In genomic region chr20:8790442-8791074, GRCh38 we compare ENCODE assay signal across 9 cellular contexts.
DNase-seq lines count a peak whose midpoint lies in the region; FAIRE-seq and TF ChIP-seq lines count a peak whose summit lies in the region.
"Had no signal": no experiment of that assay in that cellular context is flagged by ENCODE, and none has a peak within 500 bp of the region (broad histone marks: within the 10 kb centered on the region; RNA-seq: fewer than 3 reads in every experiment).

No MANE protein-coding gene starts in this region.

- no peaks in the 10 kb centered on the region for H3K9me2 ChIP-seq in neural cell (ENCODE audit: insufficient read depth, low read length)

- no peaks in the 10 kb centered on the region for H3K36me3 ChIP-seq in neural cell (ENCODE audit: insufficient read depth, low read length)

- DNase-seq in NCI-H1694 treated with DMSO at 0.1 percent for 48 hours (lab: John Stamatoyannopoulos, UW), result peak; percentile 22
- no peak for DNase-seq in NCI-H1694 (lab: John Stamatoyannopoulos, UW)
- DNase-seq in GM19239 (ENCODE audit: insufficient read length, low spot score), result peak; percentile 9
- DNase-seq in HS-27A (ENCODE audit: low read depth), result peak; percentile 54
- peak; percentile 59 for DNase-seq in RCC 7860 (ENCODE audit: low spot score)
- peak; percentile 23 to 47 for DNase-seq in erythroblast (lab: John Stamatoyannopoulos, UW)
- DNase-seq in epidermal melanocyte (ENCODE audit: insufficient read length, low spot score), result no peak

- H3K4me3 ChIP-seq in neural cell (ENCODE audit: low read length), result no peak overlapping the region
- H3K4me3 ChIP-seq: BLaER1 treated with 17β-estradiol and CSF1 and Interleukin-3, amounts not matched to agents 10 nM and 100 nM had no signal

- peak; percentile 73 for TF ChIP-seq CTCF in neural cell (IDR thresholded peaks at IDR 0.05; ENCODE audit: poor library complexity, severe bottlenecking)

- peaks cover 3% of the 10 kb centered on the region for H3K27me3 ChIP-seq in neural cell (ENCODE audit: insufficient read depth, low read depth, low read length)
- H3K27me3 ChIP-seq: BLaER1 treated with 17β-estradiol and CSF1 and Interleukin-3, amounts not matched to agents 10 nM and 100 nM had no signal

- no peak overlapping the region for H2AFZ ChIP-seq in neural cell (ENCODE audit: low read depth, low read length)

- H3K27ac ChIP-seq in neural cell (ENCODE audit: low read length), result no peak overlapping the region
- H3K27ac ChIP-seq: BLaER1 treated with 17β-estradiol and CSF1 and Interleukin-3, amounts not matched to agents 10 nM and 100 nM had no signal

- TF ChIP-seq EP300 in neural cell (conservative IDR thresholded peaks at IDR 0.05; ENCODE audit: poor library complexity, severe bottlenecking), result no peak

- peak; percentile 35 for FAIRE-seq in GM19239 (lab: Jason Lieb, UNC)
- peak; percentile 83 for FAIRE-seq in RCC 7860 (lab: Jason Lieb, UNC)

- no peaks in the 10 kb centered on the region for H4K20me1 ChIP-seq in neural cell (ENCODE audit: insufficient read depth)
- H4K20me1 ChIP-seq: BLaER1 treated with 17β-estradiol and CSF1 and Interleukin-3, amounts not matched to agents 10 nM and 100 nM had no signal

- no peaks in the 10 kb centered on the region for H3K9me3 ChIP-seq in neural cell (ENCODE audit: low read length)
- H3K9me3 ChIP-seq: BLaER1 treated with 17β-estradiol and CSF1 and Interleukin-3, amounts not matched to agents 10 nM and 100 nM had no signal

- H3F3A ChIP-seq in neural cell (ENCODE audit: insufficient read depth, low read length, poor library complexity, severe bottlenecking), result no peaks in the 10 kb centered on the region

- no peak overlapping the region for H3K4me2 ChIP-seq in neural cell (ENCODE audit: low read length)
- H3K4me2 ChIP-seq: BLaER1 treated with 17β-estradiol and CSF1 and Interleukin-3, amounts not matched to agents 10 nM and 100 nM had no signal

- no peaks in the 10 kb centered on the region for H3K79me2 ChIP-seq in neural cell (replicated peaks; ENCODE audit: insufficient read depth, low read length)

- peak; percentile 62 for TF ChIP-seq RAD21 in neural cell (conservative IDR thresholded peaks at IDR 0.05)

- H3K9ac ChIP-seq in neural cell (ENCODE audit: low read length), result no peak overlapping the region
- H3K9ac ChIP-seq: BLaER1 treated with 17β-estradiol and CSF1 and Interleukin-3, amounts not matched to agents 10 nM and 100 nM had no signal

- no peak for TF ChIP-seq POLR2A in erythroblast (IDR thresholded peaks at IDR 0.05; ENCODE audit: low read length)

TF ChIP-seq in neural cell, 6 proteins besides CTCF, POLR2A, EP300 and RAD21:
- TF ChIP-seq MXI1 (conservative IDR thresholded peaks at IDR 0.05; ENCODE audit: poor library complexity, severe bottlenecking), result no peak
- TF ChIP-seq SMC3 (conservative IDR thresholded peaks at IDR 0.05; ENCODE audit: poor library complexity), result peak; percentile 69

Comparison
In these comparisons a context has a peak if more than half of its experiments do, and no peak if none do; other contexts are left out.
1. DNase-seq: peak in NCI-H1694 treated with DMSO at 0.1 percent for 48 hours (single experiment), GM19239 (single experiment), HS-27A (single experiment), RCC 7860 (single experiment) and erythroblast (2 of 2); none in NCI-H1694 (single experiment) and epidermal melanocyte (single experiment).